Comparison of ENCODE assay signal across 8 cellular contexts in the genomic region with DNA sequence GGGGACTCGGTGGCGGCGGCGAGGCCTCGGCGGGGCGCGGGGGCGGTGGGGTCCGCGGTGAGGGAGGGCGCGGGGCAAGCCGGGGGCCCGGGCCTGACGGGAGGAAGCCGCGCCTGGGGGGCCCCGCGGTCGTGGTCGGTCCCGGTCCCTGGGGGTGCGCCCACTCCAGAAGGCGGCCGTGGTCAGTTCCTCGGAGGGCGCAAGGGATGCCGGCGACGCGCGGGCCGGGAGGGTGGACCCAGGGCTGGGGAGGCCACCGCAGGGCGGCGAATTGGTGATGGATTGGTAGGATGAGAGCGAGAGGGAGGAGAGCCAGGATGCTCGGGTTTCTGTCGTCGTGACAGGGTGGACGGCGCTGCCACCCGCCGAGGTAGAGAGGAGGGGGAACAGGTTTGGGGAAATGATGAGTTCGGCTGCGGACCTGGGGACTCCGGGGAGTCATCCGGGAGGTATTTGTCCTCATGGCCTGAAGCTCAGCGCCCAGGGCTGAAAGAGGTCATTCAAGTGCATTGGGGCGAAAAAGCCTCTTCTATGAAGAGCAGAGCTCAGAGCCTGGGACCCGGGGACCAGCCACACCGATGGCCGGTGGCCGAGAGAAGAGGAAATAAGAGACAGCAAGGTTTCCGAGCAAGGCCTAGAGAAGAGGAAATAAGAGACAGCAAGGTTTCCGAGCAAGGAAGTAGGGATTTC. TPM values are rescaled to one million over a fixed set of nuclear protein-coding genes. Genes with fewer than 3 reads are reported as not detected.
DNase-seq lines count a peak whose midpoint lies in the region; ATAC-seq and TF ChIP-seq lines count a peak whose summit lies in the region.

No MANE protein-coding gene starts in this region.

- H3K27ac ChIP-seq in Panc1 (ENCODE audit: low read length) (peak overlapping the region; percentile 82), osteoblast (ENCODE audit: low read depth, low read length) (peak overlapping the region; percentile 45), aorta (ENCODE audit: low read depth in 1 of 2, low read length in 2 of 2) (no peak overlapping the region)

- in situ Hi-C loops in Panc1 (cut with HindIII; ENCODE audit: low pct_unique_long_range_greater_than_20kb, low sequenced_read_pairs), result no loop called here

- H3K36me3 ChIP-seq in BE2C (peaks cover 5% of the 10 kb centered on the region), Panc1 (ENCODE audit: control insufficient read depth, insufficient read depth, low read length) (no peaks in the 10 kb centered on the region; the same call in 1 of the 2 replicates), osteoblast (ENCODE audit: insufficient read depth, low read length) (no peaks in the 10 kb centered on the region), aorta (ENCODE audit: control insufficient read depth in 1 of 2, insufficient read depth in 2 of 2, low read length in 1 of 2) (no peaks in the 10 kb centered on the region)

- peak overlapping the region; percentile 95 for H3K4me3 Mint-ChIP-seq in activated naive CD8-positive, alpha-beta T cell

- H4K20me1 ChIP-seq in osteoblast (ENCODE audit: insufficient read depth, low read length), result peaks cover 26% of the 10 kb centered on the region

- H3K9me3 ChIP-seq in BE2C (no peaks in the 10 kb centered on the region), Panc1 (ENCODE audit: control insufficient read depth, insufficient read depth, low read depth, low read length) (no peaks in the 10 kb centered on the region), osteoblast (ENCODE audit: low read depth, low read length) (no peaks in the 10 kb centered on the region), aorta (ENCODE audit: control insufficient read depth, low read length) (no peaks in the 10 kb centered on the region)

- H3K27me3 ChIP-seq in BE2C (no peaks in the 10 kb centered on the region), Panc1 (ENCODE audit: control insufficient read depth, insufficient read depth, low read length) (no peaks in the 10 kb centered on the region), osteoblast (ENCODE audit: insufficient read depth, low read length) (no peaks in the 10 kb centered on the region), aorta (ENCODE audit: control insufficient read depth in 1 of 2, insufficient read depth in 2 of 2, low read length in 1 of 2) (no peaks in the 10 kb centered on the region)

- ATAC-seq in GM19025 (IDR thresholded peaks at IDR 0.05; ENCODE audit: low read depth, unreplicated experiment), result peak; percentile 20
- ATAC-seq in HG03159 (IDR thresholded peaks at IDR 0.05; ENCODE audit: unreplicated experiment), result peak; percentile 30
- ATAC-seq in Panc1, result peak; percentile 73
- peak; percentile 68 for ATAC-seq in aorta (ENCODE audit: low FRiP score)

- no peaks in the 10 kb centered on the region for H3K4me1 ChIP-seq in BE2C
- H3K4me1 ChIP-seq in Panc1 (ENCODE audit: control insufficient read depth, insufficient read depth, low read length), result peaks cover 10% of the 10 kb centered on the region
- H3K4me1 ChIP-seq in osteoblast (ENCODE audit: insufficient read depth, low read length), result peaks cover 10% of the 10 kb centered on the region
- H3K4me1 ChIP-seq in aorta (ENCODE audit: control insufficient read depth in 1 of 2, insufficient read depth in 2 of 2, low read length in 2 of 2), result no peaks in the 10 kb centered on the region

- peaks cover 2% of the 10 kb centered on the region for H3K36me3 Mint-ChIP-seq in activated naive CD8-positive, alpha-beta T cell

- peak overlapping the region; percentile 77 for H3K4me2 ChIP-seq in osteoblast (ENCODE audit: insufficient read depth, low read length)

- peaks cover 31% of the 10 kb centered on the region for H3K4me1 Mint-ChIP-seq in activated naive CD8-positive, alpha-beta T cell (ENCODE audit: low read depth)

- peaks cover 44% of the 10 kb centered on the region for H3K79me2 ChIP-seq in osteoblast (ENCODE audit: insufficient read depth, low read length)

- H2AFZ ChIP-seq in osteoblast (ENCODE audit: low read length), result peak overlapping the region; percentile 63

- H3K9me3 Mint-ChIP-seq in activated naive CD8-positive, alpha-beta T cell (ENCODE audit: low read depth), result no peaks in the 10 kb centered on the region

- no peak for TF ChIP-seq CTCF in BE2C (IDR thresholded peaks at IDR 0.05; ENCODE audit: low read depth, low read length)
- no peak for TF ChIP-seq CTCF in Panc1 (IDR thresholded peaks at IDR 0.05)
- TF ChIP-seq CTCF in osteoblast (IDR thresholded peaks at IDR 0.05; ENCODE audit: extremely low read depth, low read depth, low read length), result no peak

- DNase-seq in BE2C (peak; percentile 32), Panc1 (ENCODE audit: low read depth, low spot score) (no peak), head of caudate nucleus (peak in 39 of 42 donors; percentile 11 to 70 (median 40)), osteoblast (ENCODE audit: insufficient read length, low spot score, missing footprints) (peak; percentile 93), aorta (peak; percentile 59 to 86)

- POLR2A ChIA-PET in Panc1 (lab: Charles Lee), result no interaction called here

- peak overlapping the region; percentile 90 for H3K27ac Mint-ChIP-seq in activated naive CD8-positive, alpha-beta T cell

- no peaks in the 10 kb centered on the region for H3K27me3 Mint-ChIP-seq in activated naive CD8-positive, alpha-beta T cell

- peak overlapping the region; percentile 90 for H3K4me3 ChIP-seq in BE2C (ENCODE audit: low read depth, low read length)
- H3K4me3 ChIP-seq in Panc1 (ENCODE audit: low read depth in 2 of 2, low read length in 2 of 2), result peak overlapping the region; percentile 72 to 84
- peak overlapping the region; percentile 83 for H3K4me3 ChIP-seq in osteoblast (ENCODE audit: insufficient read depth, low read length)
- peak overlapping the region; percentile 85 to 90 for H3K4me3 ChIP-seq in aorta (ENCODE audit: low read length in 2 of 2)

- CTCF ChIA-PET in Panc1 (lab: Charles Lee), result no interaction called here

- intact Hi-C loops in Panc1 (cut with micrococcal nuclease; ENCODE audit: unreplicated experiment), result no loop called here
- intact Hi-C loops in head of caudate nucleus (cut with DNase I), result no loop called here
- intact Hi-C loops in aorta (cut with DNase I), result loop anchor here in 1 of 2 donors (2.0 kb wide), 1 partner anchor 65 kb away; no protein-coding TSS in a partner anchor

- BruUV-seq in Panc1 (replicated peaks; lab: Mats Ljungman, UMichigan), result no TSS peak

- WGBS in aorta, 2 donors, result 1% methylated on average over 52 to 57 of the region's 57 CpGs

RNA-seq across cellular contexts. Expression of gene GNG10, which starts 0.5 kb away (rescaled TPM):
- polyA plus RNA-seq in BE2C (2012; ENCODE audit: insufficient read depth, insufficient read length, low read depth), result 34.4 TPM
- total RNA-seq in Panc1 (2021; ENCODE audit: unreplicated experiment), result 40.0 TPM
- polyA plus RNA-seq in Panc1 (2012; ENCODE audit: insufficient read length), result 22.4 TPM
- 69.1 and 76.0 TPM in 2 replicates for total RNA-seq in osteoblast
- total RNA-seq in aorta, result 10 to 100 TPM; 40.2 to 47.0 TPM
- 100 to 1,000 TPM in 1 of 2 donors, 10 to 100 TPM in 1; 42.8 to 139 TPM for polyA plus RNA-seq in aorta

RNA-seq across cellular contexts. Expression of gene DNAJC25, which starts 30.8 kb away (rescaled TPM):
- polyA plus RNA-seq in BE2C (2012; ENCODE audit: insufficient read depth, insufficient read length, low read depth), result 16.8 TPM
- total RNA-seq in Panc1 (2021; ENCODE audit: unreplicated experiment), result 6.0 TPM
- polyA plus RNA-seq in Panc1 (2012; ENCODE audit: insufficient read length), result 2.8 TPM
- 7.1 and 8.3 TPM in 2 replicates for total RNA-seq in osteoblast
- 1 to 10 TPM; 5.6 to 6.0 TPM for total RNA-seq in aorta
- 1 to 10 TPM; 5.0 to 5.1 TPM for polyA plus RNA-seq in aorta

Comparison
In these comparisons a context has a peak if more than half of its experiments do, and no peak if none do; other contexts are left out.
1. ATAC-seq: peak in every context shown above with its lines; median percentile 73 in Panc1; 68 in aorta; 30 in HG03159; 20 in GM19025.
2. H3K27ac ChIP-seq: peak in Panc1 (single experiment) and osteoblast (single experiment); none in aorta (0 of 2).
3. Peak in every context shown above with its lines, with median percentiles within 50 percentile points of each other: H3K4me3 ChIP-seq.